35 cellular contexts compared by ENCODE assay signal in the genomic region with DNA sequence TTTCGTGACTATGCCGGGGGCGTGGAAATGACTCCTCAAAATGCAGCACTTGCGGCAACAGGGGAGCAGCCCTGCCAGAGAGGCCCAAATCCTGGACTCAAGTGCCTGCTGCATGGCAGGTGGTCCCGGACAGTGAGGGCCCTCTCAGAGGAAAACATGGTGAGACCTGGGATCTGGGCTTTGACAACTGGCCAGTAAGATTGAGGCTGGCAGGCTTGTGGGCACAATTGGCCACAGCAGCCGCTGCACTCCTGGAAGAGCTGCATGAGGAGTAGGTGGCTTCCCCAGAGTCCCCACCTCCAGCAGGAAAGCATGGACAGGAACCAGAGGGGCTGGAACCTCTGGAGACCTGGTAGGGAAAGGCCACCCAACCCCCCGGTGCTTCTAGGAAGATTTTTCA. TPM values are rescaled to one million over a fixed set of nuclear protein-coding genes. Genes with fewer than 3 reads are reported as not detected.
"Had no signal": no experiment of that assay in that cellular context is flagged by ENCODE, and none has a peak within 500 bp of the region (broad histone marks: within the 10 kb centered on the region; RNA-seq: fewer than 3 reads in every experiment).

No MANE protein-coding gene starts in this region.

- H3K9me3 Mint-ChIP-seq: activated B cell treated with CpG ODN at 0.5 μM for 24 hours; activated naive CD4-positive, alpha-beta T cell treated with anti-CD3 and anti-CD28 coated beads, Interleukin-2, amount 50 U/mL, for 24 hours; activated naive CD8-positive, alpha-beta T cell treated with anti-CD3 and anti-CD28 coated beads, Interleukin-2, amount 50 U/mL, for 24 hours; activated T-helper 2 cell treated with anti-CD3 and anti-CD28 coated beads, Interferon-gamma antibody, Interleukin-2, Interleukin-4, amounts not matched to agents 10 μg/mL and 5 μg/mL and 100 μg/mL, durations not matched to agents 14 hours and 24 hours and 36 hours; immature natural killer cell; naive thymus-derived CD8-positive, alpha-beta T cell; neural crest cell; stimulated activated naive B cell treated with anti-CD40 and anti-IgM and Interleukin-4, amounts not matched to agents 10 μg/mL and 1 μg/mL and 100 μg/mL, for 72 hours had no signal

- H3K9me3 ChIP-seq: body of pancreas, gastroesophageal sphincter, sigmoid colon, stomach, thyroid gland, upper lobe of left lung, vagina had no signal

- H3K27ac Mint-ChIP-seq: activated B cell treated with CpG ODN at 0.5 μM for 24 hours; activated CD8-positive, alpha-beta memory T cell treated with anti-CD3 and anti-CD28 coated beads, Interleukin-2, amount 10 ng/mL, durations not matched to agents 7 days and 5 days; activated CD8-positive, alpha-beta T cell treated with anti-CD3 and anti-CD28 coated beads, Interleukin-2, amount 10 ng/mL, durations not matched to agents 7 days and 5 days; activated naive CD4-positive, alpha-beta T cell treated with anti-CD3 and anti-CD28 coated beads, Interleukin-2, amount 50 U/mL, for 24 hours; activated naive CD8-positive, alpha-beta T cell treated with anti-CD3 and anti-CD28 coated beads, Interleukin-2, amount 50 U/mL, for 24 hours; activated T-helper 2 cell treated with anti-CD3 and anti-CD28 coated beads, Interferon-gamma antibody, Interleukin-2, Interleukin-4, amounts not matched to agents 10 μg/mL and 5 μg/mL and 100 μg/mL, durations not matched to agents 14 hours and 24 hours and 36 hours; immature natural killer cell; naive thymus-derived CD8-positive, alpha-beta T cell; stimulated activated naive B cell treated with anti-CD40 and anti-IgM and Interleukin-4, amounts not matched to agents 10 μg/mL and 1 μg/mL and 100 μg/mL, for 72 hours had no signal

- H3K27me3 Mint-ChIP-seq: activated CD8-positive, alpha-beta memory T cell treated with anti-CD3 and anti-CD28 coated beads, Interleukin-2, amount 10 ng/mL, durations not matched to agents 7 days and 5 days had no signal

- H3K36me3 ChIP-seq: gastroesophageal sphincter, sigmoid colon, stomach, thyroid gland, upper lobe of left lung, vagina had no signal

- ATAC-seq: activated CD8-positive, alpha-beta memory T cell treated with anti-CD3 and anti-CD28 coated beads, Interleukin-2, amount 10 ng/mL, durations not matched to agents 7 days and 5 days; activated CD8-positive, alpha-beta T cell treated with anti-CD3 and anti-CD28 coated beads, Interleukin-2, amount 10 ng/mL, durations not matched to agents 7 days and 5 days; activated naive CD8-positive, alpha-beta T cell treated with anti-CD3 and anti-CD28 coated beads, Interleukin-2, amount 50 U/mL, for 24 hours; body of pancreas; gastroesophageal sphincter; left lobe of liver; naive thymus-derived CD8-positive, alpha-beta T cell; stimulated activated naive B cell treated with anti-CD40 and anti-IgM and Interleukin-4, amounts not matched to agents 10 μg/mL and 1 μg/mL and 100 μg/mL, for 72 hours had no signal

- FAIRE-seq: small intestine had no signal

- DNase-seq: activated B cell treated with CpG ODN at 0.5 μM for 24 hours; activated CD4-positive, alpha-beta T cell treated with anti-CD3 and anti-CD28 coated beads, Interleukin-2, amount 50 U/mL, for 1 hour; activated CD8-positive, alpha-beta memory T cell treated with anti-CD3 and anti-CD28 coated beads, Interleukin-2, amount 10 ng/mL, durations not matched to agents 7 days and 5 days; activated CD8-positive, alpha-beta T cell treated with anti-CD3 and anti-CD28 coated beads, Interleukin-2, amount 10 ng/mL, durations not matched to agents 7 days and 5 days; activated naive CD8-positive, alpha-beta T cell treated with anti-CD3 and anti-CD28 coated beads, Interleukin-2, amount 50 U/mL, for 24 hours; activated T-cell treated with anti-CD3 and anti-CD28 coated beads, Interleukin-2, amount 50 U/mL, for 48 hours; body of pancreas; cerebellar nuclear complex; dorsolateral prefrontal cortex; effector memory CD4-positive, alpha-beta T cell; head of caudate nucleus; hypothalamus; immature natural killer cell; naive thymus-derived CD8-positive, alpha-beta T cell; sigmoid colon; small intestine; stimulated activated CD4-positive, alpha-beta T cell treated with anti-CD3 and anti-CD28 coated beads, Interleukin-1b, Interleukin-23, amount 100 ng/mL, for 48 hours; stimulated activated CD4-positive, alpha-beta T cell treated with anti-CD3 and anti-CD28 coated beads, Interleukin-4, amount 100 ng/mL, for 4 hours; stimulated activated CD8-positive, alpha-beta memory T cell treated with anti-CD3 and anti-CD28 coated beads, Interleukin-4, amount 100 ng/mL, for 48 hours; stimulated activated naive B cell treated with anti-CD40 and anti-IgM and Interleukin-4, amounts not matched to agents 10 μg/mL and 1 μg/mL and 100 μg/mL, for 72 hours; stomach; T-helper 2 cell; thyroid gland had no signal

- H3K36me3 Mint-ChIP-seq: activated CD8-positive, alpha-beta memory T cell treated with anti-CD3 and anti-CD28 coated beads, Interleukin-2, amount 10 ng/mL, durations not matched to agents 7 days and 5 days; activated naive CD4-positive, alpha-beta T cell treated with anti-CD3 and anti-CD28 coated beads, Interleukin-2, amount 50 U/mL, for 24 hours; immature natural killer cell; naive thymus-derived CD8-positive, alpha-beta T cell; stimulated activated naive B cell treated with anti-CD40 and anti-IgM and Interleukin-4, amounts not matched to agents 10 μg/mL and 1 μg/mL and 100 μg/mL, for 72 hours had no signal

- H3K4me3 ChIP-seq: body of pancreas, coronary artery, dorsolateral prefrontal cortex, gastroesophageal sphincter, sigmoid colon, stomach, thyroid gland, upper lobe of left lung, vagina had no signal

- H3K4me3 Mint-ChIP-seq: activated B cell treated with CpG ODN at 0.5 μM for 24 hours; activated CD8-positive, alpha-beta memory T cell treated with anti-CD3 and anti-CD28 coated beads, Interleukin-2, amount 10 ng/mL, durations not matched to agents 7 days and 5 days; activated CD8-positive, alpha-beta T cell treated with anti-CD3 and anti-CD28 coated beads, Interleukin-2, amount 10 ng/mL, durations not matched to agents 7 days and 5 days; activated naive CD4-positive, alpha-beta T cell treated with anti-CD3 and anti-CD28 coated beads, Interleukin-2, amount 50 U/mL, for 24 hours; activated naive CD8-positive, alpha-beta T cell treated with anti-CD3 and anti-CD28 coated beads, Interleukin-2, amount 50 U/mL, for 24 hours; immature natural killer cell; naive thymus-derived CD8-positive, alpha-beta T cell; neural crest cell; stimulated activated naive B cell treated with anti-CD40 and anti-IgM and Interleukin-4, amounts not matched to agents 10 μg/mL and 1 μg/mL and 100 μg/mL, for 72 hours had no signal

- H3K27me3 ChIP-seq: body of pancreas, dorsolateral prefrontal cortex, gastroesophageal sphincter, sigmoid colon, thyroid gland, upper lobe of left lung, vagina had no signal

- H3K4me1 Mint-ChIP-seq: activated B cell treated with CpG ODN at 0.5 μM for 24 hours; activated CD8-positive, alpha-beta memory T cell treated with anti-CD3 and anti-CD28 coated beads, Interleukin-2, amount 10 ng/mL, durations not matched to agents 7 days and 5 days; activated naive CD8-positive, alpha-beta T cell treated with anti-CD3 and anti-CD28 coated beads, Interleukin-2, amount 50 U/mL, for 24 hours; immature natural killer cell had no signal

- H3K27ac ChIP-seq: coronary artery, dorsolateral prefrontal cortex, sigmoid colon, stomach, thyroid gland, vagina had no signal

RNA-seq across cellular contexts. Expression of gene LINC01488, which starts 13.4 kb away (rescaled TPM):
- total RNA-seq: activated B cell treated with CpG ODN at 0.5 μM for 24 hours; activated CD8-positive, alpha-beta memory T cell treated with anti-CD3 and anti-CD28 coated beads, Interleukin-2, amount 10 ng/mL, durations not matched to agents 7 days and 5 days; activated CD8-positive, alpha-beta T cell treated with anti-CD3 and anti-CD28 coated beads, Interleukin-2, amount 10 ng/mL, durations not matched to agents 7 days and 5 days; activated T-helper 2 cell treated with anti-CD3 and anti-CD28 coated beads, Interferon-gamma antibody, Interleukin-2, Interleukin-4, amounts not matched to agents 10 μg/mL and 5 μg/mL and 100 μg/mL, durations not matched to agents 14 hours and 24 hours and 36 hours; body of pancreas; dorsolateral prefrontal cortex; fibroblast of lung; fibroblast of villous mesenchyme; gastroesophageal sphincter; kidney epithelial cell; naive thymus-derived CD8-positive, alpha-beta T cell; neural crest cell; omental fat pad; stomach; thyroid gland; upper lobe of left lung; vagina had no signal
- polyA plus RNA-seq: fibroblast of lung; immature natural killer cell; naive thymus-derived CD8-positive, alpha-beta T cell; sigmoid colon; small intestine; stomach had no signal
